ENCODE assay signal across 7 cellular contexts in genomic region chr2:212607080-212607479, GRCh38.
"Had no signal": no experiment of that assay in that cellular context is flagged by ENCODE, and none has a peak within 500 bp of the region (broad histone marks: within the 10 kb centered on the region; RNA-seq: fewer than 3 reads in every experiment).

No MANE protein-coding gene starts in this region.

- DNase-seq: H9, HCEC 1CT, KBM-7 had no signal

- H3K4me2 ChIP-seq: GM23338 had no signal

- FAIRE-seq: H1, H54, HTR-8/SVneo had no signal

- H3K4me3 ChIP-seq: GM23338 had no signal

- H2AFZ ChIP-seq: GM23338 had no signal

- ATAC-seq: GM23338 had no signal
